8 cellular contexts compared by ENCODE assay signal in genomic region chr19:13024126-13024957, GRCh38. TPM values are rescaled to one million over a fixed set of nuclear protein-coding genes. Genes with fewer than 3 reads are reported as not detected.
A peak's percentile ranks its signal among the peaks of the same experiment; 100 is the strongest.
DNase-seq lines count a peak whose midpoint lies in the region; ATAC-seq, FAIRE-seq and TF ChIP-seq lines count a peak whose summit lies in the region.

No MANE protein-coding gene starts in this region.

- no peaks in the 10 kb centered on the region for H3K36me3 Mint-ChIP-seq in endodermal cell (ENCODE audit: low read depth)

- peaks cover 100% of the 10 kb centered on the region for H3K27me3 ChIP-seq in endodermal cell (ENCODE audit: control insufficient read depth, insufficient read depth, low read length, poor library complexity, severe bottlenecking)
- H3K27me3 ChIP-seq in parathyroid adenoma (ENCODE audit: control insufficient read depth, insufficient read depth, low read length), result no peaks in the 10 kb centered on the region

- no peaks in the 10 kb centered on the region for H3K79me2 ChIP-seq in parathyroid adenoma

- ATAC-seq in GM18511 (IDR thresholded peaks at IDR 0.05; ENCODE audit: unreplicated experiment), result no peak

- FAIRE-seq in HTR-8/SVneo (lab: Jason Lieb, UNC), result no peak

- H3K9me3 ChIP-seq in endodermal cell (ENCODE audit: control insufficient read depth, low read length) (no peaks in the 10 kb centered on the region), parathyroid adenoma (ENCODE audit: control insufficient read depth, low read length) (no peaks in the 10 kb centered on the region)

- H3K27ac Mint-ChIP-seq in endodermal cell, result no peak overlapping the region

- peaks cover 14% of the 10 kb centered on the region for H3K4me1 Mint-ChIP-seq in endodermal cell

- H3K36me3 ChIP-seq in endodermal cell (ENCODE audit: control insufficient read depth, insufficient read depth, low read length) (no peaks in the 10 kb centered on the region), parathyroid adenoma (ENCODE audit: control insufficient read depth, insufficient read depth, low read length) (no peaks in the 10 kb centered on the region)

- peak overlapping the region; percentile 23 for H3K4me3 Mint-ChIP-seq in endodermal cell

- H3K4me1 ChIP-seq in endodermal cell (ENCODE audit: control insufficient read depth, insufficient read depth, low read length) (no peaks in the 10 kb centered on the region), parathyroid adenoma (no peaks in the 10 kb centered on the region)

- peaks cover 99% of the 10 kb centered on the region for H3K27me3 Mint-ChIP-seq in endodermal cell (ENCODE audit: insufficient read depth)

- WGBS in endodermal cell (ENCODE audit: insufficient coverage in 1 of 2, insufficient read length in 1 of 2), 2 experiments, result 5 to 6% methylated on average over 15 to 34 of the region's 37 CpGs

- H3K27ac ChIP-seq in endodermal cell (ENCODE audit: low read depth, low read length), result no peak overlapping the region
- H3K27ac ChIP-seq in parathyroid adenoma, result no peak overlapping the region

- no peak overlapping the region for H2AFZ ChIP-seq in parathyroid adenoma

- no peak overlapping the region for H3K4me3 ChIP-seq in endodermal cell (ENCODE audit: low read length)
- no peak overlapping the region for H3K4me3 ChIP-seq in parathyroid adenoma (ENCODE audit: low read depth, low read length)

- TF ChIP-seq CTCF in endodermal cell (conservative IDR thresholded peaks at IDR 0.05), result no peak
- TF ChIP-seq CTCF in parathyroid adenoma (IDR thresholded peaks at IDR 0.05), result no peak

- no peaks in the 10 kb centered on the region for H3K9me3 Mint-ChIP-seq in endodermal cell

- H3K9ac ChIP-seq in endodermal cell (ENCODE audit: extremely low read depth, low read length, poor library complexity, severe bottlenecking) (no peak overlapping the region), parathyroid adenoma (no peak overlapping the region)

- peak; percentile 19 for DNase-seq in COR-L47 (lab: John Stamatoyannopoulos, UW)
- peak; percentile 61 for DNase-seq in NCI-H748 (lab: John Stamatoyannopoulos, UW; ENCODE audit: unreplicated experiment)
- peak; percentile 60 for DNase-seq in endodermal cell
- no peak for DNase-seq in NCI-H345 treated with DMSO at 0.1 percent for 48 hours (lab: John Stamatoyannopoulos, UW; ENCODE audit: unreplicated experiment)
- no peak for DNase-seq in HTR-8/SVneo (ENCODE audit: insufficient read length, low spot score)
- DNase-seq in MV-4-11 (lab: John Stamatoyannopoulos, UW), result no peak

- peak overlapping the region; percentile 21 for H3K4me2 ChIP-seq in parathyroid adenoma (ENCODE audit: low read length)

RNA-seq across cellular contexts. Expression of gene NFIX, which starts 29.1 kb away (rescaled TPM):
- total RNA-seq in endodermal cell, result under 1 TPM; 0.22 to 0.40 TPM
- 0.93 TPM for polyA plus RNA-seq in endodermal cell (2013, experiment 1 of 2)
- 0.70 TPM for polyA plus RNA-seq in endodermal cell (2013, experiment 2 of 2)

RNA-seq across cellular contexts. Expression of gene DAND5, which starts 55.0 kb away (rescaled TPM):
- total RNA-seq in endodermal cell, result under 1 TPM; 0.13 to 0.40 TPM
- not detected for polyA plus RNA-seq in endodermal cell (2013, experiment 1 of 2)
- not detected for polyA plus RNA-seq in endodermal cell (2013, experiment 2 of 2)

Comparison
In these comparisons a context has a peak if more than half of its experiments do, and no peak if none do; other contexts are left out.
1. DNase-seq: peak in COR-L47 (single experiment), NCI-H748 (single experiment) and endodermal cell (single experiment); none in NCI-H345 treated with DMSO at 0.1 percent for 48 hours (single experiment), HTR-8/SVneo (single experiment) and MV-4-11 (single experiment).